ENCODE assay signal across 17 cellular contexts in genomic region chr6:48378874-48379407, GRCh38.
DNase-seq lines count a peak whose midpoint lies in the region; ATAC-seq lines count a peak whose summit lies in the region.
"Had no signal": no experiment of that assay in that cellular context is flagged by ENCODE, and none has a peak within 500 bp of the region (broad histone marks: within the 10 kb centered on the region; RNA-seq: fewer than 3 reads in every experiment).

No MANE protein-coding gene starts in this region.

- H3K27ac ChIP-seq in caudate nucleus (ENCODE audit: low read depth, low read length), result no peak overlapping the region
- H3K27ac ChIP-seq: BLaER1, SK-N-MC had no signal

- H3K36me3 Mint-ChIP-seq in activated T-cell treated with anti-CD3 and anti-CD28 coated beads, Interleukin-2, amount 50 U/mL, for 24 hours (ENCODE audit: low read depth), result no peaks in the 10 kb centered on the region
- H3K36me3 Mint-ChIP-seq: CD8-positive, alpha-beta memory T cell had no signal

- DNase-seq in NCI-H1436 (lab: John Stamatoyannopoulos, UW), result peak; percentile 5
- DNase-seq in NCI-H1436 treated with DMSO at 0.1 percent for 48 hours (lab: John Stamatoyannopoulos, UW), result no peak
- DNase-seq in NCI-H2081 (lab: John Stamatoyannopoulos, UW), result peak; percentile 40 to 88
- DNase-seq in NCI-H774 (lab: John Stamatoyannopoulos, UW), result peak; percentile 41
- DNase-seq in caudate nucleus (lab: John Stamatoyannopoulos, UW), result no peak
- DNase-seq in activated T-cell treated with anti-CD3 and anti-CD28 coated beads, Interleukin-2, amount 50 U/mL, for 24 hours, result no peak
- DNase-seq: 8988T; CD8-positive, alpha-beta memory T cell; HCEC 1CT; NCI-H1048; NCI-H524; T-helper 1 cell had no signal

- H3K4me3 Mint-ChIP-seq in activated T-cell treated with anti-CD3 and anti-CD28 coated beads, Interleukin-2, amount 50 U/mL, for 24 hours, result no peak overlapping the region
- H3K4me3 Mint-ChIP-seq: CD8-positive, alpha-beta memory T cell had no signal

- peaks cover 15% of the 10 kb centered on the region for H3K9me3 Mint-ChIP-seq in activated T-cell treated with anti-CD3 and anti-CD28 coated beads, Interleukin-2, amount 50 U/mL, for 24 hours

- no peaks in the 10 kb centered on the region for H3K4me1 Mint-ChIP-seq in activated T-cell treated with anti-CD3 and anti-CD28 coated beads, Interleukin-2, amount 50 U/mL, for 24 hours (ENCODE audit: low read depth)
- H3K4me1 Mint-ChIP-seq: CD8-positive, alpha-beta memory T cell had no signal

- no peaks in the 10 kb centered on the region for H3K27me3 Mint-ChIP-seq in activated T-cell treated with anti-CD3 and anti-CD28 coated beads, Interleukin-2, amount 50 U/mL, for 24 hours
- H3K27me3 Mint-ChIP-seq: CD8-positive, alpha-beta memory T cell had no signal

- ATAC-seq in HG02884 (IDR thresholded peaks at IDR 0.05; ENCODE audit: unreplicated experiment), result no peak
- no peak for ATAC-seq in activated CD4-positive, CD25-positive, alpha-beta regulatory T cell treated with anti-CD3 and anti-CD28 coated beads, Interleukin-2, amount 50 U/mL, for 24 hours
- ATAC-seq: Right ventricle myocardium inferior had no signal

- H3K27ac Mint-ChIP-seq in activated T-cell treated with anti-CD3 and anti-CD28 coated beads, Interleukin-2, amount 50 U/mL, for 24 hours, result no peak overlapping the region
- H3K27ac Mint-ChIP-seq: CD8-positive, alpha-beta memory T cell had no signal

Comparison
In these comparisons a context has a peak if more than half of its experiments do, and no peak if none do; other contexts are left out.
1. DNase-seq: peak in NCI-H1436 (single experiment), NCI-H2081 (2 of 2) and NCI-H774 (single experiment); none in NCI-H1436 treated with DMSO at 0.1 percent for 48 hours (single experiment), caudate nucleus (0 of 61) and activated T-cell treated with anti-CD3 and anti-CD28 coated beads, Interleukin-2, amount 50 U/mL, for 24 hours (single experiment).